In genomic region chr11:124879229-124879998, GRCh38 we compare ENCODE assay signal across 23 cellular contexts. TPM values are rescaled to one million over a fixed set of nuclear protein-coding genes. Genes with fewer than 3 reads are reported as not detected.
A peak's percentile ranks its signal among the peaks of the same experiment; 100 is the strongest.
DNase-seq lines count a peak whose midpoint lies in the region; ATAC-seq, FAIRE-seq and TF ChIP-seq lines count a peak whose summit lies in the region.
"Had no signal": no experiment of that assay in that cellular context is flagged by ENCODE, and none has a peak within 500 bp of the region (broad histone marks: within the 10 kb centered on the region; RNA-seq: fewer than 3 reads in every experiment).

No MANE protein-coding gene starts in this region.

- no peaks in the 10 kb centered on the region for H4K20me1 ChIP-seq in endothelial cell of umbilical vein (replicated peaks; ENCODE audit: control insufficient read depth, extremely low read depth, insufficient read depth, low read length)
- no peaks in the 10 kb centered on the region for H4K20me1 ChIP-seq in osteoblast (ENCODE audit: insufficient read depth, low read length)

- CTCF ChIA-PET in endothelial cell of umbilical vein (lab: Charles Lee): interaction anchor here (1.5 to 1.6 kb wide), 2 partner anchors 13 to 16 kb away, joined by 3 to 6 read pairs; no protein-coding TSS in a partner anchor

- H2AFZ ChIP-seq in endothelial cell of umbilical vein (ENCODE audit: low read depth, low read length) (no peak overlapping the region), osteoblast (ENCODE audit: low read length) (no peak overlapping the region)

- H3K9me3 ChIP-seq in endothelial cell of umbilical vein (replicated peaks; ENCODE audit: control insufficient read depth, insufficient read depth, low read length) (no peaks in the 10 kb centered on the region), osteoblast (ENCODE audit: low read depth, low read length) (no peaks in the 10 kb centered on the region)
- H3K9me3 ChIP-seq: A549, SJSA1 had no signal

- H3K4me1 ChIP-seq in endothelial cell of umbilical vein (ENCODE audit: control insufficient read depth, extremely low read depth, insufficient read depth, low read length): peaks cover 44% of the 10 kb centered on the region
- H3K4me1 ChIP-seq in osteoblast (ENCODE audit: insufficient read depth, low read length): no peaks in the 10 kb centered on the region

- H3K36me3 ChIP-seq in endothelial cell of umbilical vein (ENCODE audit: control insufficient read depth in 2 of 2, extremely low read depth in 1 of 2, insufficient read depth in 2 of 2, low read length in 2 of 2) (peaks cover under 1 to 4% of the 10 kb centered on the region in 2 experiments), osteoblast (ENCODE audit: insufficient read depth, low read length) (no peaks in the 10 kb centered on the region)
- H3K36me3 ChIP-seq: SJSA1 had no signal

- no peak overlapping the region for H3K27ac ChIP-seq in endothelial cell of umbilical vein (ENCODE audit: insufficient read depth, low read depth, low read length)
- H3K27ac ChIP-seq in osteoblast (ENCODE audit: low read depth, low read length): no peak overlapping the region
- H3K27ac ChIP-seq: A549, SJSA1 had no signal

- DNase-seq in left ventricle myocardium superior (peak; percentile 20), left cardiac atrium (no peak), endothelial cell of umbilical vein (ENCODE audit: low read depth, low spot score) (no peak), osteoblast (ENCODE audit: insufficient read length, low spot score, missing footprints) (peak; percentile 79), NCI-H2227 (lab: John Stamatoyannopoulos, UW; ENCODE audit: unreplicated experiment) (no peak)
- DNase-seq in activated naive CD4-positive, alpha-beta T cell treated with Interleukin-2 at 50 U/mL for 16 hours: no peak
- DNase-seq: COR-L47; DMS153; GOT3; HFFc6; NCI-H1105 treated with DMSO at 0.1 percent for 48 hours; NCI-H1694 treated with DMSO at 0.1 percent for 48 hours; NCI-H345; NCI-H526 treated with DMSO at 0.1 percent for 48 hours; NK-92 treated with Interleukin-12 subunit alpha and Interleukin-12 subunit beta, amount 100 ng/mL, for 24 hours had no signal

- no TSS peak for BruUV-seq in endothelial cell of umbilical vein (replicated peaks; lab: Mats Ljungman, UMichigan)

- H3K9ac ChIP-seq in endothelial cell of umbilical vein (replicated peaks; ENCODE audit: extremely low read depth, insufficient read depth, low read length): no peak overlapping the region

- H3K9me1 ChIP-seq in endothelial cell of umbilical vein (replicated peaks; ENCODE audit: control insufficient read depth, extremely low read depth, insufficient read depth, low read length): no peaks in the 10 kb centered on the region

- no peaks in the 10 kb centered on the region for H3K79me2 ChIP-seq in endothelial cell of umbilical vein (ENCODE audit: control insufficient read depth, insufficient read depth, low read length)
- no peaks in the 10 kb centered on the region for H3K79me2 ChIP-seq in osteoblast (ENCODE audit: insufficient read depth, low read length)

- ATAC-seq in left ventricle myocardium superior (no peak), left cardiac atrium (no peak), GM19324 (IDR thresholded peaks at IDR 0.05; ENCODE audit: low FRiP score, unreplicated experiment) (no peak)
- ATAC-seq: A549 had no signal

- POLR2A ChIA-PET in endothelial cell of umbilical vein (lab: Charles Lee): interaction anchor here (0.7 to 1.3 kb wide), 5 partner anchors 11 to 203 kb away, joined by 3 to 4 read pairs (median 4); partner anchors contain the start of gene ROBO4

- H3K4me2 ChIP-seq in endothelial cell of umbilical vein (ENCODE audit: insufficient read depth, low read length) (no peak overlapping the region), osteoblast (ENCODE audit: insufficient read depth, low read length) (no peak overlapping the region)
- H3K4me2 ChIP-seq: A549 had no signal

- H3K4me3 ChIP-seq in endothelial cell of umbilical vein (replicated peaks in 1 of 3; ENCODE audit: insufficient read depth in 1 of 3, low read depth in 1 of 3, low read length in 3 of 3) (no peak overlapping the region), osteoblast (ENCODE audit: insufficient read depth, low read length) (no peak overlapping the region)
- H3K4me3 ChIP-seq: A549, SJSA1 had no signal

- H3K27me3 ChIP-seq in endothelial cell of umbilical vein (ENCODE audit: control insufficient read depth in 2 of 2, insufficient read depth in 2 of 2, low read length in 2 of 2) (peaks cover 0 to 2% of the 10 kb centered on the region in 2 experiments), osteoblast (ENCODE audit: insufficient read depth, low read length) (no peaks in the 10 kb centered on the region)
- H3K27me3 ChIP-seq: SJSA1 had no signal

- peak; percentile 96 for TF ChIP-seq POLR2A in endothelial cell of umbilical vein (IDR thresholded peaks at IDR 0.05; ENCODE audit: low read depth, low read length)

- intact Hi-C loops in left ventricle myocardium superior (cut with micrococcal nuclease): no loop called here
- intact Hi-C loops in left cardiac atrium (cut with DNase I): loop anchor here in 1 of 2 donors (5.0 kb wide), 1 partner anchor 73 kb away; the partner anchor contains the start of gene CCDC15
- intact Hi-C loops in endothelial cell of umbilical vein (cut with micrococcal nuclease): no loop called here

- TF ChIP-seq CTCF in endothelial cell of umbilical vein (IDR thresholded peaks at IDR 0.05; ENCODE audit: extremely low read depth in 1 of 2, insufficient read depth in 1 of 2, low read depth in 1 of 2, low read length in 2 of 2): no peak
- no peak for TF ChIP-seq CTCF in osteoblast (IDR thresholded peaks at IDR 0.05; ENCODE audit: extremely low read depth, low read depth, low read length)

- dilution Hi-C loops in endothelial cell of umbilical vein (cut with MboI; ENCODE audit: extremely low pct_ligation_motif_present, low sequenced_read_pairs): no loop called here

- no peak for FAIRE-seq in endothelial cell of umbilical vein (lab: Jason Lieb, UNC)
- FAIRE-seq: A549, GM12892 had no signal

TF ChIP-seq in endothelial cell of umbilical vein, 7 proteins besides CTCF, POLR2A, EP300 and RAD21:
- TF ChIP-seq MAX (IDR thresholded peaks at IDR 0.05; ENCODE audit: insufficient read depth, insufficient read length) (no peak), POLR2AphosphoS5 (IDR thresholded peaks at IDR 0.05; ENCODE audit: insufficient read depth, low read depth, low read length) (peak; percentile 92)

RNA-seq across cellular contexts. Expression of gene ROBO3, which starts 14.2 kb away (rescaled TPM):
- total RNA-seq in left ventricle myocardium superior (4.5 TPM), left cardiac atrium (10 to 100 TPM; 11.1 to 11.5 TPM), endothelial cell of umbilical vein (19.3 and 27.1 TPM in 2 replicates), osteoblast (12.7 and 18.1 TPM in 2 replicates)
- 65.4 and 79.4 TPM in 2 replicates for polyA plus RNA-seq in endothelial cell of umbilical vein
- 19.2 and 33.6 TPM in 2 replicates for polyA plus RNA-seq in endothelial cell of umbilical vein (2011; cell fraction: cytosol; rRNA removed)
- 203 and 270 TPM in 2 replicates for polyA plus RNA-seq in endothelial cell of umbilical vein (2011; cell fraction: nucleus; rRNA removed)
- 15.1 and 33.3 TPM in 2 replicates for polyA plus RNA-seq in endothelial cell of umbilical vein (2012)
- polyA minus RNA-seq in endothelial cell of umbilical vein: 11.4 and 20.7 TPM in 2 replicates
- polyA minus RNA-seq in endothelial cell of umbilical vein (2011; cell fraction: cytosol; rRNA and poly(A)+ RNA removed): not detected
- 27.5 and 44.7 TPM in 2 replicates for polyA minus RNA-seq in endothelial cell of umbilical vein (2011; cell fraction: nucleus; rRNA and poly(A)+ RNA removed)

RNA-seq across cellular contexts. Expression of gene ROBO4, which starts 18.3 kb away (rescaled TPM):
- total RNA-seq in left ventricle myocardium superior: 27.6 TPM
- 10 to 100 TPM; 18.9 to 43.3 TPM for total RNA-seq in left cardiac atrium
- 464 and 474 TPM in 2 replicates for total RNA-seq in endothelial cell of umbilical vein
- 260 and 346 TPM in 2 replicates for polyA plus RNA-seq in endothelial cell of umbilical vein
- polyA plus RNA-seq in endothelial cell of umbilical vein (2011; cell fraction: cytosol; rRNA removed): 115 and 131 TPM in 2 replicates
- 309 and 459 TPM in 2 replicates for polyA plus RNA-seq in endothelial cell of umbilical vein (2011; cell fraction: nucleus; rRNA removed)
- polyA plus RNA-seq in endothelial cell of umbilical vein (2012): 220 and 257 TPM in 2 replicates
- 256 and 278 TPM in 2 replicates for polyA minus RNA-seq in endothelial cell of umbilical vein
- polyA minus RNA-seq in endothelial cell of umbilical vein (2011; cell fraction: cytosol; rRNA and poly(A)+ RNA removed): not detected
- polyA minus RNA-seq in endothelial cell of umbilical vein (2011; cell fraction: nucleus; rRNA and poly(A)+ RNA removed): 319 and 468 TPM in 2 replicates
- 0.36 and 0.59 TPM in 2 replicates for total RNA-seq in osteoblast
- total RNA-seq: OCI-LY7 had no signal
- polyA plus RNA-seq: A549 had no signal

RNA-seq across cellular contexts. Expression of gene HEPN1, which starts 39.6 kb away (rescaled TPM):
- total RNA-seq in left ventricle myocardium superior: not detected
- not detected for total RNA-seq in left cardiac atrium
- total RNA-seq in endothelial cell of umbilical vein: not detected in 2 replicates
- polyA plus RNA-seq in endothelial cell of umbilical vein: not detected in 2 replicates
- polyA plus RNA-seq in endothelial cell of umbilical vein (2011; cell fraction: cytosol; rRNA removed): not detected in 2 replicates
- polyA plus RNA-seq in endothelial cell of umbilical vein (2011; cell fraction: nucleus; rRNA removed): not detected in 2 replicates
- not detected in 2 replicates for polyA plus RNA-seq in endothelial cell of umbilical vein (2012)
- not detected in 2 replicates for polyA minus RNA-seq in endothelial cell of umbilical vein
- polyA minus RNA-seq in endothelial cell of umbilical vein (2011; cell fraction: cytosol; rRNA and poly(A)+ RNA removed): not detected
- polyA minus RNA-seq in endothelial cell of umbilical vein (2011; cell fraction: nucleus; rRNA and poly(A)+ RNA removed): not detected in 2 replicates
- total RNA-seq in osteoblast: under 0.01 TPM in 1 of 2 replicates, not detected in the other
- total RNA-seq: HFFc6, MCF 10A, OCI-LY7, RPMI7951, SJSA1 had no signal
- polyA plus RNA-seq: A549, CD14-positive monocyte had no signal

RNA-seq across cellular contexts. Expression of gene HEPACAM, which starts 56.4 kb away (rescaled TPM):
- total RNA-seq in left ventricle myocardium superior (0.62 TPM), left cardiac atrium (1 to 10 TPM; 4.6 to 5.4 TPM), endothelial cell of umbilical vein (not detected in 2 replicates), osteoblast (under 0.01 TPM in 1 of 2 replicates, not detected in the other)
- polyA plus RNA-seq in endothelial cell of umbilical vein: 0.03 TPM in 1 of 2 replicates, not detected in the other
- polyA plus RNA-seq in endothelial cell of umbilical vein (2011; cell fraction: cytosol; rRNA removed): 0.01 TPM in 2 replicates
- 0.08 and 0.09 TPM in 2 replicates for polyA plus RNA-seq in endothelial cell of umbilical vein (2011; cell fraction: nucleus; rRNA removed)
- polyA plus RNA-seq in endothelial cell of umbilical vein (2012): not detected in 2 replicates
- 0.12 TPM in 1 of 2 replicates, not detected in the other for polyA minus RNA-seq in endothelial cell of umbilical vein
- not detected for polyA minus RNA-seq in endothelial cell of umbilical vein (2011; cell fraction: cytosol; rRNA and poly(A)+ RNA removed)
- not detected in 2 replicates for polyA minus RNA-seq in endothelial cell of umbilical vein (2011; cell fraction: nucleus; rRNA and poly(A)+ RNA removed)
- total RNA-seq: MCF 10A, OCI-LY7, RPMI7951, SJSA1 had no signal
- polyA plus RNA-seq: A549, CD14-positive monocyte had no signal

Comparison
In these comparisons a context has a peak if more than half of its experiments do, and no peak if none do; other contexts are left out.
1. DNase-seq: peak in left ventricle myocardium superior (single experiment) and osteoblast (single experiment); none in left cardiac atrium (single experiment), endothelial cell of umbilical vein (single experiment), activated naive CD4-positive, alpha-beta T cell treated with Interleukin-2 at 50 U/mL for 16 hours (single experiment) and NCI-H2227 (single experiment).
2. RNA of gene ROBO4, which starts 18.3 kb away (total RNA-seq): 464 to 474 TPM in endothelial cell of umbilical vein, 18.9 to 43.3 TPM in left cardiac atrium and 27.6 TPM in left ventricle myocardium superior (single experiment); 0.36 to 0.59 TPM in osteoblast; every median in the first group is over 10 times any median in the second.